In the genomic region with DNA sequence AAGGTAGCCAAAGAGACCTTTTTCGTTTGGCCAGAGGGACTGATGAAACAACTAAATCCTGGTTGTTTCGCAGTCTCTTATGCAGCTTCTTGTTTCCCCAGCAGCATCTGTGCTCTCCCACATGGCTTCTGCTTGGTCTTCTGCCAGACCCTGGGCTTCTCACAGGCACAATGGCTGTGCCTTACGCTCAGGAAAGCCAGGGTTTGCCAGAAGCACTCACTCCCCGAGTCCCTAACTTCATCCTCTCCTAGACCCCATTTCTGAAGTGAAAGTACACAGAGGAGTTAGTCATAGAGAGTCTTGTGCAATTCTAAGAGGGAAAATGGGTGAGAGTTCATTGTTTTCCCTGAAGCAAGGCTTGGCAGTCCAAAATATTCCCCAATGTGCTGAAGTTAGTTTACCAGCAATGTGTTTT, we compare ENCODE assay signal across 9 cellular contexts.
DNase-seq lines count a peak whose midpoint lies in the region; ATAC-seq and TF ChIP-seq lines count a peak whose summit lies in the region.
"Had no signal": no experiment of that assay in that cellular context is flagged by ENCODE, and none has a peak within 500 bp of the region (broad histone marks: within the 10 kb centered on the region; RNA-seq: fewer than 3 reads in every experiment).

No MANE protein-coding gene starts in this region.

- BruUV-seq in OCI-LY7 (replicated peaks; lab: Mats Ljungman, UMichigan): no TSS peak

- H3K27ac ChIP-seq in heart right ventricle: peak overlapping the region in 9 of 10 donors; percentile 29 to 79 (median 71)
- H3K27ac ChIP-seq in OCI-LY7 (ENCODE audit: low read depth, low read length, poor library complexity, severe bottlenecking): no peak overlapping the region

- no peak overlapping the region for H3K4me2 ChIP-seq in OCI-LY7 (ENCODE audit: low read length)

- H3K4me3 Mint-ChIP-seq in activated CD4-positive, alpha-beta T cell treated with anti-CD3 and anti-CD28 coated beads for 36 hours: no peak overlapping the region
- H3K4me3 Mint-ChIP-seq: activated naive CD8-positive, alpha-beta T cell treated with anti-CD3 and anti-CD28 coated beads, Interleukin-2, amount 10 ng/mL, durations not matched to agents 7 days and 5 days had no signal

- H3K4me1 Mint-ChIP-seq in activated CD4-positive, alpha-beta T cell treated with anti-CD3 and anti-CD28 coated beads for 36 hours: no peaks in the 10 kb centered on the region
- H3K4me1 Mint-ChIP-seq: activated naive CD8-positive, alpha-beta T cell treated with anti-CD3 and anti-CD28 coated beads, Interleukin-2, amount 10 ng/mL, durations not matched to agents 7 days and 5 days had no signal

- peaks cover 0 to 17% (median 1%) of the 10 kb centered on the region in 7 donors for H3K27me3 ChIP-seq in heart right ventricle

- ATAC-seq in heart right ventricle (peak; percentile 37 to 96 (median 73)), GM18873 (IDR thresholded peaks at IDR 0.05; ENCODE audit: low FRiP score, unreplicated experiment) (no peak), GM18858 (IDR thresholded peaks at IDR 0.05; ENCODE audit: unreplicated experiment) (no peak)
- ATAC-seq in activated CD4-positive, alpha-beta T cell treated with anti-CD3 and anti-CD28 coated beads for 36 hours: no peak

- peak; percentile 10 for DNase-seq in G401 (ENCODE audit: low spot score)
- peak; percentile 37 to 52 for DNase-seq in heart right ventricle
- DNase-seq in retinal pigment epithelial cell (ENCODE audit: low read depth): peak; percentile 9
- no peak for DNase-seq in activated CD4-positive, alpha-beta T cell treated with anti-CD3 and anti-CD28 coated beads for 36 hours
- no peak for DNase-seq in OCI-LY7 (ENCODE audit: low spot score)
- DNase-seq: activated naive CD8-positive, alpha-beta T cell treated with anti-CD3 and anti-CD28 coated beads, Interleukin-2, amount 10 ng/mL, durations not matched to agents 7 days and 5 days had no signal

- H3K4me1 ChIP-seq in heart right ventricle (peaks cover 0 to 20% (median 0%) of the 10 kb centered on the region in 9 donors), OCI-LY7 (ENCODE audit: insufficient read depth, low read length, poor library complexity, severe bottlenecking) (no peaks in the 10 kb centered on the region)

- no peaks in the 10 kb centered on the region for H3K36me3 Mint-ChIP-seq in activated CD4-positive, alpha-beta T cell treated with anti-CD3 and anti-CD28 coated beads for 36 hours (ENCODE audit: low read depth)
- H3K36me3 Mint-ChIP-seq: activated naive CD8-positive, alpha-beta T cell treated with anti-CD3 and anti-CD28 coated beads, Interleukin-2, amount 10 ng/mL, durations not matched to agents 7 days and 5 days had no signal

- in situ Hi-C loops in G401 (cut with HindIII; ENCODE audit: low sequenced_read_pairs): no loop called here

- H3K9me2 ChIP-seq in OCI-LY7 (ENCODE audit: insufficient read depth, low read length): no peaks in the 10 kb centered on the region

- TF ChIP-seq CTCF in WI38 (IDR thresholded peaks at IDR 0.05; ENCODE audit: low read depth, low read length): no peak
- TF ChIP-seq CTCF in heart right ventricle (IDR thresholded peaks at IDR 0.05): no peak
- TF ChIP-seq CTCF in retinal pigment epithelial cell (conservative IDR thresholded peaks at IDR 0.05; ENCODE audit: low read depth, low read length): no peak
- no peak for TF ChIP-seq CTCF in OCI-LY7 (conservative IDR thresholded peaks at IDR 0.05; ENCODE audit: low read length)

- H3K9me3 ChIP-seq in heart right ventricle (no peaks in the 10 kb centered on the region), OCI-LY7 (ENCODE audit: low read length) (no peaks in the 10 kb centered on the region)

- POLR2A ChIA-PET in activated CD4-positive, alpha-beta T cell treated with anti-CD3 and anti-CD28 coated beads for 36 hours (lab: Charles Lee): no interaction called here
- POLR2A ChIA-PET in OCI-LY7 (lab: Charles Lee): interaction anchor here (1.0 kb wide), 1 partner anchor 12 kb away, joined by 3 read pairs; no protein-coding TSS in a partner anchor

- 54 to 67% methylated on average over 4 of the region's 4 CpGs for WGBS in heart right ventricle, 2 donors

- H3K27ac Mint-ChIP-seq in activated CD4-positive, alpha-beta T cell treated with anti-CD3 and anti-CD28 coated beads for 36 hours: no peak overlapping the region
- H3K27ac Mint-ChIP-seq: activated naive CD8-positive, alpha-beta T cell treated with anti-CD3 and anti-CD28 coated beads, Interleukin-2, amount 10 ng/mL, durations not matched to agents 7 days and 5 days had no signal

- peak overlapping the region; percentile 26 for H3K4me3 ChIP-seq in WI38 (ENCODE audit: low read depth, low read length)
- H3K4me3 ChIP-seq in heart right ventricle: peak overlapping the region in 2 of 10 donors; percentile 17 to 28
- no peak overlapping the region for H3K4me3 ChIP-seq in retinal pigment epithelial cell (ENCODE audit: low read length)
- no peak overlapping the region for H3K4me3 ChIP-seq in OCI-LY7 (ENCODE audit: low read depth, low read length, poor library complexity, severe bottlenecking)

- CTCF ChIA-PET in activated CD4-positive, alpha-beta T cell treated with anti-CD3 and anti-CD28 coated beads for 36 hours (lab: Charles Lee): no interaction called here
- CTCF ChIA-PET in OCI-LY7 (lab: Charles Lee; ENCODE audit: unreplicated experiment): no interaction called here

- no peaks in the 10 kb centered on the region for H3K9me3 Mint-ChIP-seq in activated CD4-positive, alpha-beta T cell treated with anti-CD3 and anti-CD28 coated beads for 36 hours (ENCODE audit: low read depth)
- H3K9me3 Mint-ChIP-seq: activated naive CD8-positive, alpha-beta T cell treated with anti-CD3 and anti-CD28 coated beads, Interleukin-2, amount 10 ng/mL, durations not matched to agents 7 days and 5 days had no signal

- H3K36me3 ChIP-seq in heart right ventricle (no peaks in the 10 kb centered on the region), OCI-LY7 (ENCODE audit: insufficient read depth, low read length) (no peaks in the 10 kb centered on the region)

- intact Hi-C loops in heart right ventricle (cut with DNase I) (no loop called here), OCI-LY7 (cut with micrococcal nuclease; ENCODE audit: unreplicated experiment) (no loop called here)
- intact Hi-C loops in activated CD4-positive, alpha-beta T cell treated with anti-CD3 and anti-CD28 coated beads for 36 hours (cut with DNase I, micrococcal nuclease): no loop called here

- no peaks in the 10 kb centered on the region for H3K79me2 ChIP-seq in OCI-LY7 (ENCODE audit: insufficient read depth, low read depth, low read length)

- H4K20me1 ChIP-seq in OCI-LY7 (ENCODE audit: insufficient read depth, low read length): no peaks in the 10 kb centered on the region

- no peaks in the 10 kb centered on the region for H3K27me3 Mint-ChIP-seq in activated CD4-positive, alpha-beta T cell treated with anti-CD3 and anti-CD28 coated beads for 36 hours

- no peak overlapping the region for H2AFZ ChIP-seq in OCI-LY7 (ENCODE audit: low read length)

Comparison
In these comparisons a context has a peak if more than half of its experiments do, and no peak if none do; other contexts are left out.
1. DNase-seq: peak in G401 (single experiment), heart right ventricle (2 of 2) and retinal pigment epithelial cell (single experiment); none in activated CD4-positive, alpha-beta T cell treated with anti-CD3 and anti-CD28 coated beads for 36 hours (single experiment) and OCI-LY7 (single experiment).
2. ATAC-seq: peak in heart right ventricle (8 of 8); none in GM18873 (single experiment), activated CD4-positive, alpha-beta T cell treated with anti-CD3 and anti-CD28 coated beads for 36 hours (single experiment) and GM18858 (single experiment).